In the genomic region with DNA sequence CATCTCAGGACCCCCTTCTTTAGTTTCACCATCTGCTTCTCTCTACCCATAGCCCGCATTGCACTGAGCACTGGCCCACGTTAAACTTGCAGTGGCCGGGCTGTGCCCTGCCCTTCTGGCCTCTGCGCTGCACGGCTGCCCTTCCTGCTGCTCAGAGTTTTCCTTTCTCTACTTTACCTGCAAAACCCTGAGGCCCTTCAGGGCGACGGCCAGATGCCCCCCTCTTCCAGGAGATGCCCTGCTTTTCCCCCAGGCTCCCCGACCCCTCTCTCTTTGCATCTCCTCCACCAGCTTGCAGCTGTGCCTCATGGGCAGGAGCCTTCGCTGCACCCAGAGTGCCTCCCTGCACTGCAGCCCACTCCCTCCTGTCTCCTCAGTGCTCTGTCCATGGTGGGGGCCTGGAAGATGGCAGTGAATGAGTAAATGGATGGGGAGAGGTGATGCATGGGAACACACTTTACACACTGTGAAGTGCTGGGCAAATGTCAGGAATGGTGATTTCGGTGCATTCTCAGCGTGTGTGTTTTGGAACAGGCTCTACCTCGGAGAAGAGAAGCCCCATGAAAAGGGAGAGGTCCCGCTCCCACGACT, we compare ENCODE assay signal across 1 cellular context.
TF ChIP-seq lines count a peak whose summit lies in the region.

No MANE protein-coding gene starts in this region.

TF ChIP-seq in HepG2, 621 proteins besides CTCF, POLR2A, EP300 and RAD21 (continued from another document):
- TF ChIP-seq, protein P1, sequence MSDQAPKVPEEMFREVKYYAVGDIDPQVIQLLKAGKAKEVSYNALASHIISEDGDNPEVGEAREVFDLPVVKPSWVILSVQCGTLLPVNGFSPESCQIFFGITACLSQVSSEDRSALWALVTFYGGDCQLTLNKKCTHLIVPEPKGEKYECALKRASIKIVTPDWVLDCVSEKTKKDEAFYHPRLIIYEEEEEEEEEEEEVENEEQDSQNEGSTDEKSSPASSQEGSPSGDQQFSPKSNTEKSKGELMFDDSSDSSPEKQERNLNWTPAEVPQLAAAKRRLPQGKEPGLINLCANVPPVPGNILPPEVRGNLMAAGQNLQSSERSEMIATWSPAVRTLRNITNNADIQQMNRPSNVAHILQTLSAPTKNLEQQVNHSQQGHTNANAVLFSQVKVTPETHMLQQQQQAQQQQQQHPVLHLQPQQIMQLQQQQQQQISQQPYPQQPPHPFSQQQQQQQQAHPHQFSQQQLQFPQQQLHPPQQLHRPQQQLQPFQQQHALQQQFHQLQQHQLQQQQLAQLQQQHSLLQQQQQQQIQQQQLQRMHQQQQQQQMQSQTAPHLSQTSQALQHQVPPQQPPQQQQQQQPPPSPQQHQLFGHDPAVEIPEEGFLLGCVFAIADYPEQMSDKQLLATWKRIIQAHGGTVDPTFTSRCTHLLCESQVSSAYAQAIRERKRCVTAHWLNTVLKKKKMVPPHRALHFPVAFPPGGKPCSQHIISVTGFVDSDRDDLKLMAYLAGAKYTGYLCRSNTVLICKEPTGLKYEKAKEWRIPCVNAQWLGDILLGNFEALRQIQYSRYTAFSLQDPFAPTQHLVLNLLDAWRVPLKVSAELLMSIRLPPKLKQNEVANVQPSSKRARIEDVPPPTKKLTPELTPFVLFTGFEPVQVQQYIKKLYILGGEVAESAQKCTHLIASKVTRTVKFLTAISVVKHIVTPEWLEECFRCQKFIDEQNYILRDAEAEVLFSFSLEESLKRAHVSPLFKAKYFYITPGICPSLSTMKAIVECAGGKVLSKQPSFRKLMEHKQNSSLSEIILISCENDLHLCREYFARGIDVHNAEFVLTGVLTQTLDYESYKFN (CRISPR knock-in tag; conservative IDR thresholded peaks at IDR 0.05) = no peak
- TF ChIP-seq ZNF451 (CRISPR knock-in tag; IDR thresholded peaks at IDR 0.05) = no peak
- TF ChIP-seq SP5 (CRISPR knock-in tag; IDR thresholded peaks at IDR 0.05; ENCODE audit: borderline replicate concordance, low read depth) = no peak
- no peak for TF ChIP-seq ZSCAN9 (CRISPR knock-in tag; IDR thresholded peaks at IDR 0.05; ENCODE audit: borderline replicate concordance)
- TF ChIP-seq, protein P2, sequence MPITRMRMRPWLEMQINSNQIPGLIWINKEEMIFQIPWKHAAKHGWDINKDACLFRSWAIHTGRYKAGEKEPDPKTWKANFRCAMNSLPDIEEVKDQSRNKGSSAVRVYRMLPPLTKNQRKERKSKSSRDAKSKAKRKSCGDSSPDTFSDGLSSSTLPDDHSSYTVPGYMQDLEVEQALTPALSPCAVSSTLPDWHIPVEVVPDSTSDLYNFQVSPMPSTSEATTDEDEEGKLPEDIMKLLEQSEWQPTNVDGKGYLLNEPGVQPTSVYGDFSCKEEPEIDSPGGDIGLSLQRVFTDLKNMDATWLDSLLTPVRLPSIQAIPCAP (CRISPR knock-in tag; IDR thresholded peaks at IDR 0.05; ENCODE audit: low read depth) = no peak
- no peak for TF ChIP-seq PPARG (CRISPR knock-in tag; conservative IDR thresholded peaks at IDR 0.05)
- TF ChIP-seq, protein P3, sequence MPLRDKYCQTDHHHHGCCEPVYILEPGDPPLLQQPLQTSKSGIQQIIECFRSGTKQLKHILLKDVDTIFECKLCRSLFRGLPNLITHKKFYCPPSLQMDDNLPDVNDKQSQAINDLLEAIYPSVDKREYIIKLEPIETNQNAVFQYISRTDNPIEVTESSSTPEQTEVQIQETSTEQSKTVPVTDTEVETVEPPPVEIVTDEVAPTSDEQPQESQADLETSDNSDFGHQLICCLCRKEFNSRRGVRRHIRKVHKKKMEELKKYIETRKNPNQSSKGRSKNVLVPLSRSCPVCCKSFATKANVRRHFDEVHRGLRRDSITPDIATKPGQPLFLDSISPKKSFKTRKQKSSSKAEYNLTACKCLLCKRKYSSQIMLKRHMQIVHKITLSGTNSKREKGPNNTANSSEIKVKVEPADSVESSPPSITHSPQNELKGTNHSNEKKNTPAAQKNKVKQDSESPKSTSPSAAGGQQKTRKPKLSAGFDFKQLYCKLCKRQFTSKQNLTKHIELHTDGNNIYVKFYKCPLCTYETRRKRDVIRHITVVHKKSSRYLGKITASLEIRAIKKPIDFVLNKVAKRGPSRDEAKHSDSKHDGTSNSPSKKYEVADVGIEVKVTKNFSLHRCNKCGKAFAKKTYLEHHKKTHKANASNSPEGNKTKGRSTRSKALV (CRISPR knock-in tag; IDR thresholded peaks at IDR 0.05) = no peak
